ENCODE assay signal across 18 cellular contexts in the genomic region with DNA sequence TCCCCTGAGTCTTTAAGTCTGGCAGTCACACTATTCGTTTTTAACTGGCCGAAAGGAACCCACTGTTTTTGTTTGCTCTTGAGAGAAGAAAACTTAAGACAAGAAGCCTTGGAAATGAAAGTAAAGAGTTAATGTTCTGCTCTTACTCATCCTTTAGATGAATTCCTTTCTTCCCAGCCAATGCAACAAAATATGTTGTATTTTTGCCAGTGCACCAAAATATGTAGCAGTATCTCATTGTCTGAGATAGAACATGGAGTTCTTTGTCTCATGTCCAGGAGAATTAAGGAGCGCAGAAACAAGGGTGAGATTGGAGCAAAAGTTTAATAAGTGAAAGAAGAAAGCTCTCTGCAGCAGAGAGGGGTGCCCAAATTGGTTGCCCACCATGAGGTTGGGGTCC. TPM values are rescaled to one million over a fixed set of nuclear protein-coding genes. Genes with fewer than 3 reads are reported as not detected.
DNase-seq lines count a peak whose midpoint lies in the region; ATAC-seq and TF ChIP-seq lines count a peak whose summit lies in the region.
"Had no signal": no experiment of that assay in that cellular context is flagged by ENCODE, and none has a peak within 500 bp of the region (broad histone marks: within the 10 kb centered on the region; RNA-seq: fewer than 3 reads in every experiment).

No MANE protein-coding gene starts in this region.

- no peaks in the 10 kb centered on the region for H3K9me3 ChIP-seq in sigmoid colon

- H3K4me1 Mint-ChIP-seq in activated T-cell treated with anti-CD3 and anti-CD28 coated beads, Interleukin-2, amount 50 U/mL, for 72 hours (ENCODE audit: low read depth), result no peaks in the 10 kb centered on the region
- H3K4me1 Mint-ChIP-seq: H9 had no signal

- peak; percentile 9 for DNase-seq in GM03348 (ENCODE audit: low spot score)
- peak; percentile 4 to 13 for DNase-seq in cardiac fibroblast (ENCODE audit: low read depth in 2 of 2)
- no peak for DNase-seq in sigmoid colon
- DNase-seq in NOMO-1 treated with dmso at 0.1 percent for 144 hours (lab: John Stamatoyannopoulos, UW; ENCODE audit: unreplicated experiment), result no peak
- DNase-seq in AG08395 (ENCODE audit: low spot score), result no peak
- no peak for DNase-seq in activated T-cell treated with anti-CD3 and anti-CD28 coated beads, Interleukin-2, amount 50 U/mL, for 72 hours
- DNase-seq: ACHN; AML-193; CD4-positive, alpha-beta T cell; DMS79 treated with DMSO at 0.1 percent for 48 hours; H9 had no signal

- TF ChIP-seq CTCF in cardiac fibroblast (IDR thresholded peaks at IDR 0.05; ENCODE audit: low read depth, low read length) (no peak), sigmoid colon (IDR thresholded peaks at IDR 0.05) (no peak)

- H3K27me3 Mint-ChIP-seq in activated T-cell treated with anti-CD3 and anti-CD28 coated beads, Interleukin-2, amount 50 U/mL, for 72 hours (ENCODE audit: low read depth), result peaks cover 8% of the 10 kb centered on the region
- H3K27me3 Mint-ChIP-seq: CD4-positive, alpha-beta T cell had no signal

- intact Hi-C loops in sigmoid colon (cut with DNase I), result no loop called here

- no peak for TF ChIP-seq EP300 in sigmoid colon (IDR thresholded peaks at IDR 0.05)

- WGBS in sigmoid colon, 2 donors, result 93% methylated on average over 3 of the region's 3 CpGs

- H3K36me3 Mint-ChIP-seq in activated T-cell treated with anti-CD3 and anti-CD28 coated beads, Interleukin-2, amount 50 U/mL, for 72 hours (ENCODE audit: insufficient read depth in 2 of 2), result no peaks in the 10 kb centered on the region

- H3K27me3 ChIP-seq in sigmoid colon, result no peaks in the 10 kb centered on the region

- H3K27ac ChIP-seq in sigmoid colon, result peak overlapping the region in 3 of 4 donors; percentile 61 to 67 (median 63)
- H3K27ac ChIP-seq: C4-2B, HL-60 had no signal

- H3K4me1 ChIP-seq in sigmoid colon, result peaks cover 0 to 11% (median 3%) of the 10 kb centered on the region in 4 donors

- H3K4me3 ChIP-seq in cardiac fibroblast (replicated peaks in 1 of 2; ENCODE audit: low read depth in 2 of 2, low read length in 2 of 2) (no peak overlapping the region), sigmoid colon (no peak overlapping the region)
- H3K4me3 ChIP-seq: GM12878 had no signal

- H3K27ac Mint-ChIP-seq in activated T-cell treated with anti-CD3 and anti-CD28 coated beads, Interleukin-2, amount 50 U/mL, for 72 hours, result no peak overlapping the region
- H3K27ac Mint-ChIP-seq: CD4-positive, alpha-beta T cell; H9 had no signal

- no peaks in the 10 kb centered on the region for H3K36me3 ChIP-seq in sigmoid colon

- no peaks in the 10 kb centered on the region for H3K9me3 Mint-ChIP-seq in activated T-cell treated with anti-CD3 and anti-CD28 coated beads, Interleukin-2, amount 50 U/mL, for 72 hours
- H3K9me3 Mint-ChIP-seq: CD4-positive, alpha-beta T cell had no signal

- no peak for TF ChIP-seq POLR2A in sigmoid colon (IDR thresholded peaks at IDR 0.05)

- H3K4me3 Mint-ChIP-seq in activated T-cell treated with anti-CD3 and anti-CD28 coated beads, Interleukin-2, amount 50 U/mL, for 72 hours, result no peak overlapping the region
- H3K4me3 Mint-ChIP-seq: CD4-positive, alpha-beta T cell; H9 had no signal

- ATAC-seq in HG02870 (IDR thresholded peaks at IDR 0.05; ENCODE audit: unreplicated experiment), result no peak
- ATAC-seq in activated T-cell treated with anti-CD3 and anti-CD28 coated beads, Interleukin-2, amount 50 U/mL, for 72 hours (replicated peaks in 1 of 2), result no peak
- ATAC-seq: GM12878 had no signal

RNA-seq across cellular contexts. Expression of a gene that starts 12.2 kb away (rescaled TPM):
- not detected for total RNA-seq in sigmoid colon
- not detected for polyA plus RNA-seq in sigmoid colon
- total RNA-seq in activated T-cell treated with anti-CD3 and anti-CD28 coated beads, Interleukin-2, amount 50 U/mL, for 72 hours, result not detected
- total RNA-seq: CD4-positive, alpha-beta T cell; GM12878; H1; H9; HT1080 had no signal
- polyA plus RNA-seq: BJ, GM12878, H1 had no signal

Comparison
In these comparisons a context has a peak if more than half of its experiments do, and no peak if none do; other contexts are left out.
1. DNase-seq: peak in GM03348 (single experiment) and cardiac fibroblast (2 of 2); none in sigmoid colon (single experiment), NOMO-1 treated with dmso at 0.1 percent for 144 hours (single experiment), AG08395 (single experiment) and activated T-cell treated with anti-CD3 and anti-CD28 coated beads, Interleukin-2, amount 50 U/mL, for 72 hours (0 of 2).